In genomic region chr10:35575640-35576039, GRCh38 we compare ENCODE assay signal across 20 cellular contexts. TPM values are rescaled to one million over a fixed set of nuclear protein-coding genes. Genes with fewer than 3 reads are reported as not detected.
A peak's percentile ranks its signal among the peaks of the same experiment; 100 is the strongest.
DNase-seq lines count a peak whose midpoint lies in the region; ATAC-seq and TF ChIP-seq lines count a peak whose summit lies in the region.
"Had no signal": no experiment of that assay in that cellular context is flagged by ENCODE, and none has a peak within 500 bp of the region (broad histone marks: within the 10 kb centered on the region; RNA-seq: fewer than 3 reads in every experiment).

No MANE protein-coding gene starts in this region.

- peaks cover 2% of the 10 kb centered on the region; the same call in 1 of the 2 replicates for H3K36me3 ChIP-seq in IMR-90 (ENCODE audit: control insufficient read depth, insufficient read depth, low read length)

- no peak overlapping the region for H3K9ac ChIP-seq in IMR-90 (ENCODE audit: low read depth, low read length)
- H3K9ac ChIP-seq: BLaER1 treated with 17β-estradiol and CSF1 and Interleukin-3, amounts not matched to agents 10 nM and 100 nM; KMS-11; SK-N-SH had no signal

- H2BK20ac ChIP-seq in IMR-90 (ENCODE audit: low read depth, low read length): peak overlapping the region; percentile 89

- peak overlapping the region; percentile 88 for H2BK120ac ChIP-seq in IMR-90 (ENCODE audit: low read depth, low read length)

- no peak for TF ChIP-seq POLR2A in IMR-90 (IDR thresholded peaks at IDR 0.05; ENCODE audit: low read depth, low read length)

- dilution Hi-C loops in IMR-90 (cut with HindIII; ENCODE audit: low sequenced_read_pairs, unreplicated experiment): no loop called here

- in situ Hi-C loops in IMR-90 (cut with MboI; ENCODE audit: low sequenced_read_pairs): no loop called here

- peaks cover 6% of the 10 kb centered on the region for H3K4me1 Mint-ChIP-seq in chondrocyte (ENCODE audit: low read depth)
- H3K4me1 Mint-ChIP-seq in neural crest cell: no peaks in the 10 kb centered on the region
- no peaks in the 10 kb centered on the region for H3K4me1 Mint-ChIP-seq in Calu3 (ENCODE audit: low read depth, unreplicated experiment)

- H3K9me3 Mint-ChIP-seq in chondrocyte (ENCODE audit: low read depth): peaks cover 7% of the 10 kb centered on the region
- no peaks in the 10 kb centered on the region for H3K9me3 Mint-ChIP-seq in neural crest cell
- H3K9me3 Mint-ChIP-seq in Calu3 (ENCODE audit: low read depth, unreplicated experiment): no peaks in the 10 kb centered on the region

- no peak for TF ChIP-seq RAD21 in IMR-90 (IDR thresholded peaks at IDR 0.05; ENCODE audit: low read length)

- intact Hi-C loops in IMR-90 (cut with micrococcal nuclease) (no loop called here), head of caudate nucleus (cut with DNase I) (no loop called here), Calu3 (cut with micrococcal nuclease; ENCODE audit: unreplicated experiment) (no loop called here)

- H3K56ac ChIP-seq in IMR-90 (ENCODE audit: extremely low read depth, insufficient read depth, low read length): peak overlapping the region; percentile 17; the same call in 1 of the 2 replicates

- no CpG with 5 or more reads among the region's 9 CpGs for WGBS in IMR-90 (ENCODE audit: extremely low coverage in 2 of 2, insufficient read length in 1 of 2), 2 experiments

- peaks cover 9% of the 10 kb centered on the region for H3K4me1 ChIP-seq in IMR-90 (ENCODE audit: control insufficient read depth, insufficient read depth, low read length)
- H3K4me1 ChIP-seq: A549; BLaER1 treated with 17β-estradiol and CSF1 and Interleukin-3, amounts not matched to agents 10 nM and 100 nM had no signal

- H3K27ac ChIP-seq in AG04450 (ENCODE audit: low read depth, low read length) (peak overlapping the region; percentile 74), IMR-90 (ENCODE audit: insufficient read depth, low read length) (peak overlapping the region; percentile 59; the same call in 1 of the 2 replicates)
- H3K27ac ChIP-seq: A549; BLaER1 treated with 17β-estradiol and CSF1 and Interleukin-3, amounts not matched to agents 10 nM and 100 nM; KMS-11 had no signal

- ATAC-seq in IMR-90 (ENCODE audit: low read depth): no peak
- no peak for ATAC-seq in HG02571 (IDR thresholded peaks at IDR 0.05; ENCODE audit: unreplicated experiment)

- peaks cover 12% of the 10 kb centered on the region for H3K9me1 ChIP-seq in IMR-90 (ENCODE audit: insufficient read depth, low read length)

- H3K27me3 ChIP-seq in AG04450 (ENCODE audit: control insufficient read depth, insufficient read depth, low read length) (peaks cover 4% of the 10 kb centered on the region), IMR-90 (ENCODE audit: control insufficient read depth, insufficient read depth, low read length) (peaks cover 6% of the 10 kb centered on the region)
- H3K27me3 ChIP-seq: BLaER1 treated with 17β-estradiol and CSF1 and Interleukin-3, amounts not matched to agents 10 nM and 100 nM had no signal

- H3K36me3 Mint-ChIP-seq in chondrocyte (ENCODE audit: low read depth): peaks cover 9% of the 10 kb centered on the region
- peaks cover 14% of the 10 kb centered on the region for H3K36me3 Mint-ChIP-seq in neural crest cell (ENCODE audit: low read depth)
- H3K36me3 Mint-ChIP-seq in Calu3 (ENCODE audit: insufficient read depth, unreplicated experiment): no peaks in the 10 kb centered on the region

- H4K8ac ChIP-seq in IMR-90 (ENCODE audit: low read depth in 2 of 2, low read length in 2 of 2): peak overlapping the region; percentile 66 to 81

- H3K23ac ChIP-seq in IMR-90 (ENCODE audit: low read depth, low read length): peak overlapping the region; percentile 14; the same call in 1 of the 2 replicates

- H3K79me1 ChIP-seq in IMR-90 (ENCODE audit: low read depth in 1 of 2, low read length in 2 of 2): no peaks in the 10 kb centered on the region

- peak overlapping the region; percentile 84 for H4K91ac ChIP-seq in IMR-90 (ENCODE audit: insufficient read depth, low read depth, low read length)

- H3K4me3 ChIP-seq in AG04450 (ENCODE audit: low read depth, low read length) (no peak overlapping the region), IMR-90 (ENCODE audit: insufficient read depth, low read depth, low read length) (no peak overlapping the region)
- H3K4me3 ChIP-seq: A549; BLaER1 treated with 17β-estradiol and CSF1 and Interleukin-3, amounts not matched to agents 10 nM and 100 nM had no signal

- peak overlapping the region; percentile 61 for H2BK15ac ChIP-seq in IMR-90 (ENCODE audit: low read depth, low read length)

- peak overlapping the region; percentile 87; the same call in 1 of the 2 replicates for H4K5ac ChIP-seq in IMR-90 (ENCODE audit: low read depth, low read length)

- H2AK9ac ChIP-seq in IMR-90 (replicated peaks; ENCODE audit: low read depth, low read length, poor library complexity): peak overlapping the region; percentile 22

- peak overlapping the region; percentile 97; the same call in 1 of the 2 replicates for H3K18ac ChIP-seq in IMR-90 (ENCODE audit: low read depth, low read length)

- CTCF ChIA-PET in AG04450 (lab: Charles Lee) (interaction anchor here (1.5 to 4.6 kb wide), 3 partner anchors 12 to 1204 kb away, joined by 3 to 39 read pairs (median 4); no protein-coding TSS in a partner anchor), IMR-90 (lab: Yijun Ruan, JAX) (interaction anchor here (0.8 kb wide), 1 partner anchor 22 kb away, joined by 4 read pairs; no protein-coding TSS in a partner anchor), Calu3 (lab: Charles Lee) (no interaction called here)

- H2AK5ac ChIP-seq in IMR-90 (ENCODE audit: low read depth, low read length): peak overlapping the region; percentile 93

- DNase-seq in AG04450 (ENCODE audit: low read depth, low spot score) (no peak), IMR-90 (no peak), chondrocyte (ENCODE audit: low spot score) (no peak), neural crest cell (ENCODE audit: low read depth, low spot score) (no peak), head of caudate nucleus (no peak), GF-D8 (lab: John Stamatoyannopoulos, UW) (no peak), Calu3 (no peak)
- DNase-seq: DMS79, NCI-H1417, NCI-H187, NCI-H2227 treated with DMSO at 0.1 percent for 48 hours, NCI-H510A treated with DMSO at 0.1 percent for 48 hours, NCI-H774, Right ventricle myocardium superior, SK-N-SH had no signal

- POLR2A ChIA-PET in AG04450 (lab: Yijun Ruan, JAX): interaction anchor here (0.5 to 1.1 kb wide), 2 partner anchors 154 to 248 kb away, joined by 3 to 4 read pairs; no protein-coding TSS in a partner anchor
- POLR2A ChIA-PET in IMR-90 (lab: Charles Lee; ENCODE audit: unreplicated experiment): no interaction called here

- no peak overlapping the region; the same call in 1 of the 2 replicates for H3K4me2 ChIP-seq in IMR-90 (ENCODE audit: low read depth, low read length)
- H3K4me2 ChIP-seq: A549; BLaER1 treated with 17β-estradiol and CSF1 and Interleukin-3, amounts not matched to agents 10 nM and 100 nM; KMS-11; SK-N-SH had no signal

- H2BK5ac ChIP-seq in IMR-90 (ENCODE audit: low read depth, low read length, poor library complexity, severe bottlenecking): peak overlapping the region; percentile 95

- peak overlapping the region; percentile 83 for H3K4ac ChIP-seq in IMR-90 (ENCODE audit: low read depth, low read length)

- no peaks in the 10 kb centered on the region for H3K9me3 ChIP-seq in AG04450 (ENCODE audit: control insufficient read depth, insufficient read depth, low read length)
- H3K9me3 ChIP-seq in IMR-90 (ENCODE audit: control insufficient read depth, insufficient read depth, low read length): no peaks in the 10 kb centered on the region
- H3K9me3 ChIP-seq: A549; BLaER1 treated with 17β-estradiol and CSF1 and Interleukin-3, amounts not matched to agents 10 nM and 100 nM; SK-N-SH had no signal

- peak overlapping the region; percentile 82 for H3K14ac ChIP-seq in IMR-90 (replicated peaks; ENCODE audit: low read depth, low read length)

- H3K4me3 Mint-ChIP-seq in chondrocyte (ENCODE audit: unreplicated experiment) (no peak overlapping the region), neural crest cell (peak overlapping the region; percentile 1), Calu3 (ENCODE audit: low read depth, unreplicated experiment) (no peak overlapping the region)

- TF ChIP-seq CTCF in AG04450 (IDR thresholded peaks at IDR 0.05; ENCODE audit: low read depth, low read length) (no peak), IMR-90 (conservative IDR thresholded peaks at IDR 0.05; ENCODE audit: low read depth, low read length) (no peak), chondrocyte (IDR thresholded peaks at IDR 0.05) (no peak), neural crest cell (conservative IDR thresholded peaks at IDR 0.05) (no peak), Calu3 (IDR thresholded peaks at IDR 0.05; ENCODE audit: unreplicated experiment) (no peak)

- H3K27ac Mint-ChIP-seq in chondrocyte (ENCODE audit: unreplicated experiment): peak overlapping the region; percentile 20
- H3K27ac Mint-ChIP-seq in neural crest cell (ENCODE audit: unreplicated experiment): no peak overlapping the region
- no peak overlapping the region for H3K27ac Mint-ChIP-seq in Calu3 (ENCODE audit: unreplicated experiment)

- BruUV-seq in IMR-90 (replicated peaks; lab: Mats Ljungman, UMichigan) (no TSS peak), Calu3 (replicated peaks; lab: Mats Ljungman, UMichigan) (no TSS peak)

- H2AFZ ChIP-seq in IMR-90 (replicated peaks; ENCODE audit: low read length, poor library complexity): no peak overlapping the region

- H4K20me1 ChIP-seq in IMR-90 (ENCODE audit: insufficient read depth, low read length): peaks cover 10% of the 10 kb centered on the region; the same call in 1 of the 2 replicates
- H4K20me1 ChIP-seq: BLaER1 treated with 17β-estradiol and CSF1 and Interleukin-3, amounts not matched to agents 10 nM and 100 nM had no signal

- H3K27me3 Mint-ChIP-seq in chondrocyte (ENCODE audit: low read depth) (no peaks in the 10 kb centered on the region), neural crest cell (ENCODE audit: low read depth) (no peaks in the 10 kb centered on the region), Calu3 (ENCODE audit: unreplicated experiment) (no peaks in the 10 kb centered on the region)

TF ChIP-seq in IMR-90, 13 proteins besides CTCF, POLR2A, EP300 and RAD21 (continues in another document):
- no peak for TF ChIP-seq BHLHE40 (IDR thresholded peaks at IDR 0.05; ENCODE audit: low read depth, low read length)
- no peak for TF ChIP-seq CHD1 (IDR thresholded peaks at IDR 0.05; ENCODE audit: low read depth, low read length)
- TF ChIP-seq RFX5 (IDR thresholded peaks at IDR 0.05; ENCODE audit: low read depth, low read length): no peak

RNA-seq across cellular contexts. Expression of gene GJD4, which starts 29.5 kb away (rescaled TPM):
- polyA plus RNA-seq in AG04450 (2011; rRNA removed) (not detected in 2 replicates), IMR-90 (2012; rRNA removed) (0.06 TPM in 1 of 2 replicates, not detected in the other)
- not detected in 2 replicates for polyA minus RNA-seq in AG04450 (2011; rRNA and poly(A)+ RNA removed)
- total RNA-seq in IMR-90 (2012; rRNA removed) (not detected in 2 replicates), chondrocyte (not detected in 3 replicates), neural crest cell (not detected in 2 replicates), Calu3 (2022) (not detected in 2 replicates)
- polyA plus RNA-seq in IMR-90 (2012; cell fraction: cytosol; rRNA removed): not detected in 2 replicates
- polyA plus RNA-seq in IMR-90 (2012; cell fraction: nucleus; rRNA removed; ENCODE audit: low replicate concordance): 0.04 TPM in 1 of 2 replicates, not detected in the other
- total RNA-seq: OCI-LY7, Right ventricle myocardium superior had no signal
- polyA plus RNA-seq: A549, SK-N-SH had no signal
